ENCODE assay signal across 8 cellular contexts in genomic region chr12:108635201-108635996, GRCh38. TPM values are rescaled to one million over a fixed set of nuclear protein-coding genes. Genes with fewer than 3 reads are reported as not detected.
DNase-seq lines count a peak whose midpoint lies in the region; ATAC-seq and TF ChIP-seq lines count a peak whose summit lies in the region.

No MANE protein-coding gene starts in this region.

- H3K4me1 Mint-ChIP-seq in activated naive CD8-positive, alpha-beta T cell treated with anti-CD3 and anti-CD28 coated beads for 36 hours: peaks cover 66% of the 10 kb centered on the region

- H3K36me3 ChIP-seq in spleen: no peaks in the 10 kb centered on the region

- peaks cover 2% of the 10 kb centered on the region for H3K9me3 Mint-ChIP-seq in activated naive CD8-positive, alpha-beta T cell treated with anti-CD3 and anti-CD28 coated beads for 36 hours

- H3K4me1 ChIP-seq in spleen: peaks cover 48 to 100% (median 91%) of the 10 kb centered on the region in 6 donors

- intact Hi-C loops in spleen (cut with DNase I; ENCODE audit: low total_unique reads): no loop called here

- no peaks in the 10 kb centered on the region for H3K27me3 Mint-ChIP-seq in activated naive CD8-positive, alpha-beta T cell treated with anti-CD3 and anti-CD28 coated beads for 36 hours

- TF ChIP-seq POLR2A in spleen (IDR thresholded peaks at IDR 0.05): peak in 2 of 3 donors; percentile 86 to 92

- TF ChIP-seq CTCF in spleen (IDR thresholded peaks at IDR 0.05 in 8 of 11, conservative IDR thresholded peaks at IDR 0.05 in 3 of 11): no peak

- 16 to 32% (median 20%) methylated on average over 11 to 15 of the region's 15 CpGs for WGBS in spleen, 5 donors

- no peaks in the 10 kb centered on the region for H3K9me3 ChIP-seq in spleen

- peak overlapping the region; percentile 67 to 97 (median 90) for H3K27ac ChIP-seq in spleen

- DNase-seq in activated effector memory CD4-positive, alpha-beta T cell treated with anti-CD3 and anti-CD28 coated beads, Interleukin-2, amount 50 U/mL, for 16 hours: peak; percentile 78
- DNase-seq in activated effector memory CD4-positive, alpha-beta T cell treated with Interleukin-2 at 50 U/mL for 16 hours: no peak
- peak; percentile 31 for DNase-seq in NCI-H1048 (lab: John Stamatoyannopoulos, UW)
- peak; percentile 63 for DNase-seq in activated naive CD8-positive, alpha-beta T cell treated with anti-CD3 and anti-CD28 coated beads for 36 hours
- DNase-seq in spleen: peak; percentile 87
- no peak for DNase-seq in nucleus accumbens (lab: John Stamatoyannopoulos, UW)
- DNase-seq in activated CD4-positive, CD25-positive, alpha-beta regulatory T cell (lab: John Stamatoyannopoulos, UW): no peak

- peak overlapping the region; percentile 97 for H3K27ac Mint-ChIP-seq in activated naive CD8-positive, alpha-beta T cell treated with anti-CD3 and anti-CD28 coated beads for 36 hours

- H3K36me3 Mint-ChIP-seq in activated naive CD8-positive, alpha-beta T cell treated with anti-CD3 and anti-CD28 coated beads for 36 hours: peaks cover 21% of the 10 kb centered on the region

- ATAC-seq in HG02759 (IDR thresholded peaks at IDR 0.05; ENCODE audit: unreplicated experiment): peak; percentile 50

- H3K27me3 ChIP-seq in spleen (replicated peaks in 1 of 7): no peaks in the 10 kb centered on the region

- H3K4me3 Mint-ChIP-seq in activated naive CD8-positive, alpha-beta T cell treated with anti-CD3 and anti-CD28 coated beads for 36 hours: peak overlapping the region; percentile 90

- H3K4me3 ChIP-seq in spleen: peak overlapping the region in 6 of 8 donors; percentile 4 to 76 (median 38)

RNA-seq across cellular contexts. Expression of gene SELPLG, which starts 1.7 kb away (rescaled TPM):
- 10 to 100 TPM; 22.2 to 23.0 TPM for total RNA-seq in activated naive CD8-positive, alpha-beta T cell treated with anti-CD3 and anti-CD28 coated beads for 36 hours
- total RNA-seq in spleen: 100 to 1,000 TPM in 3 of 7 donors, 10 to 100 TPM in 4; 68.4 to 220 (median 91.7) TPM
- polyA plus RNA-seq in spleen: 10 to 100 TPM; 23.6 to 30.9 (median 23.7) TPM

RNA-seq across cellular contexts. Expression of gene TMEM119, which starts 37.5 kb away (rescaled TPM):
- total RNA-seq in activated naive CD8-positive, alpha-beta T cell treated with anti-CD3 and anti-CD28 coated beads for 36 hours: under 1 TPM in 1 of 2 experiments, not detected in 1; 0.12 TPM
- 10 to 100 TPM in 5 of 7 donors, 1 to 10 TPM in 2; 8.8 to 23.8 (median 14.1) TPM for total RNA-seq in spleen
- 10 to 100 TPM; 17.7 to 50.0 (median 34.8) TPM for polyA plus RNA-seq in spleen

Comparison
In these comparisons a context has a peak if more than half of its experiments do, and no peak if none do; other contexts are left out.
1. DNase-seq: peak in activated effector memory CD4-positive, alpha-beta T cell treated with anti-CD3 and anti-CD28 coated beads, Interleukin-2, amount 50 U/mL, for 16 hours (single experiment), NCI-H1048 (single experiment), activated naive CD8-positive, alpha-beta T cell treated with anti-CD3 and anti-CD28 coated beads for 36 hours (single experiment) and spleen (single experiment); none in activated effector memory CD4-positive, alpha-beta T cell treated with Interleukin-2 at 50 U/mL for 16 hours (single experiment), nucleus accumbens (0 of 56) and activated CD4-positive, CD25-positive, alpha-beta regulatory T cell (0 of 4).
2. RNA of gene TMEM119, which starts 37.5 kb away (total RNA-seq): 8.8 to 23.8 TPM in spleen; 0.12 TPM in activated naive CD8-positive, alpha-beta T cell treated with anti-CD3 and anti-CD28 coated beads for 36 hours; every median in the first group is over 4 times any median in the second.